Comparison of ENCODE assay signal across 8 cellular contexts in the genomic region with DNA sequence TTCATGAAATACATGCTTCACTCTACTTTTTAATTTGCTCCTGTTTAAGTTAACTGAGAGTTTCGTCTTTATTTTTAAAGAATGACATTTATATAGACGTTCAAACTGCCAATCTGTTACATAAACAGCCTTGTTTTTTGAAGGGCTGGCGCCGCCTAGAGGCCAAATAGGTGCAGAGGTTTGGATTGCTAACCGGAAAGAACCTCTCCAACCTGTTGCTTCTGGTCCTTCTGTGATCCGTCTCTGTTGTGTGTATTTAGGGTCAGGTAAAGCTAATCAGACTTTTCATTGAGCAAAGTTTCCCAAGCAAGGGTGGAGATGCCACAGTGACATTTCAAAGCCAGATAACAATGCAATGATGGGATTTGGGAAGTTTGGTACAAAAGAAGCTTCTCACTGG. TPM values are rescaled to one million over a fixed set of nuclear protein-coding genes. Genes with fewer than 3 reads are reported as not detected.
DNase-seq lines count a peak whose midpoint lies in the region; ATAC-seq and TF ChIP-seq lines count a peak whose summit lies in the region.

No MANE protein-coding gene starts in this region.

- CTCF ChIA-PET in activated CD4-positive, alpha-beta T cell treated with anti-CD3 and anti-CD28 coated beads, Interleukin-2, amount 10 ng/mL, durations not matched to agents 7 days and 5 days (lab: Charles Lee), result interaction anchor here (0.7 to 3.1 kb wide), 7 partner anchors 9 to 332 kb away, joined by 3 to 11 read pairs (median 4); no protein-coding TSS in a partner anchor

- H3K4me1 Mint-ChIP-seq in activated CD4-positive, alpha-beta T cell treated with anti-CD3 and anti-CD28 coated beads, Interleukin-2, amount 10 ng/mL, durations not matched to agents 7 days and 5 days, result peaks cover 3% of the 10 kb centered on the region

- intact Hi-C loops in lower lobe of right lung (cut with DNase I), result no loop called here

- H3K9me3 Mint-ChIP-seq in activated CD4-positive, alpha-beta T cell treated with anti-CD3 and anti-CD28 coated beads, Interleukin-2, amount 10 ng/mL, durations not matched to agents 7 days and 5 days, result no peaks in the 10 kb centered on the region

- ATAC-seq in GM18870 (IDR thresholded peaks at IDR 0.05; ENCODE audit: unreplicated experiment) (peak; percentile 85), HG03354 (IDR thresholded peaks at IDR 0.05; ENCODE audit: poor library complexity, severe bottlenecking, unreplicated experiment) (peak; percentile 90), lower lobe of right lung (peak; percentile 72 to 75)

- TF ChIP-seq CTCF in AG09319 (IDR thresholded peaks at IDR 0.05; ENCODE audit: low read depth, low read length) (peak; percentile 100), lower lobe of right lung (IDR thresholded peaks at IDR 0.05) (peak; percentile 86)

- peak overlapping the region; percentile 22 for H3K27ac Mint-ChIP-seq in activated CD4-positive, alpha-beta T cell treated with anti-CD3 and anti-CD28 coated beads, Interleukin-2, amount 10 ng/mL, durations not matched to agents 7 days and 5 days

- peaks cover 2% of the 10 kb centered on the region for H3K27me3 Mint-ChIP-seq in activated CD4-positive, alpha-beta T cell treated with anti-CD3 and anti-CD28 coated beads, Interleukin-2, amount 10 ng/mL, durations not matched to agents 7 days and 5 days

- H3K36me3 Mint-ChIP-seq in activated CD4-positive, alpha-beta T cell treated with anti-CD3 and anti-CD28 coated beads, Interleukin-2, amount 10 ng/mL, durations not matched to agents 7 days and 5 days (ENCODE audit: low read depth), result no peaks in the 10 kb centered on the region

- no peaks in the 10 kb centered on the region for H3K36me3 ChIP-seq in lower lobe of right lung

- H3K27me3 ChIP-seq in lower lobe of right lung (ENCODE audit: low read depth), result no peaks in the 10 kb centered on the region

- no peak overlapping the region for H3K4me3 ChIP-seq in lower lobe of right lung

- H3K4me1 ChIP-seq in lower lobe of right lung, result peaks cover 8% of the 10 kb centered on the region

- H3K4me3 Mint-ChIP-seq in activated CD4-positive, alpha-beta T cell treated with anti-CD3 and anti-CD28 coated beads, Interleukin-2, amount 10 ng/mL, durations not matched to agents 7 days and 5 days, result peak overlapping the region; percentile 32

- DNase-seq in AG09319 (ENCODE audit: extremely low read depth, low read depth) (peak; percentile 59), NCI-H510A (lab: John Stamatoyannopoulos, UW) (peak; percentile 26), dedifferentiated amniotic fluid mesenchymal stem cell (ENCODE audit: extremely low spot score) (peak; percentile 83), lower lobe of right lung (peak; percentile 89)
- DNase-seq in activated CD4-positive, alpha-beta T cell treated with anti-CD3 and anti-CD28 coated beads, Interleukin-2, amount 10 ng/mL, durations not matched to agents 7 days and 5 days, result peak; percentile 85
- DNase-seq in stimulated activated CD8-positive, alpha-beta memory T cell treated with anti-CD3 and anti-CD28 coated beads, Interleukin-12 subunit alpha, Interleukin-12 subunit beta, amount 100 ng/mL, for 24 hours (ENCODE audit: extremely low read depth), result peak; percentile 37

- POLR2A ChIA-PET in activated CD4-positive, alpha-beta T cell treated with anti-CD3 and anti-CD28 coated beads, Interleukin-2, amount 10 ng/mL, durations not matched to agents 7 days and 5 days (lab: Charles Lee), result no interaction called here

- H3K27ac ChIP-seq in lower lobe of right lung, result no peak overlapping the region

- no peaks in the 10 kb centered on the region for H3K9me3 ChIP-seq in lower lobe of right lung

RNA-seq across cellular contexts. Expression of a gene that starts 39.5 kb away (rescaled TPM):
- total RNA-seq in activated CD4-positive, alpha-beta T cell treated with anti-CD3 and anti-CD28 coated beads, Interleukin-2, amount 10 ng/mL, durations not matched to agents 7 days and 5 days, result under 1 TPM; 0.19 to 0.50 TPM
- total RNA-seq in lower lobe of right lung, result 22.7 TPM

Comparison
In these comparisons a context has a peak if more than half of its experiments do, and no peak if none do; other contexts are left out.
1. DNase-seq: peak in every context shown above with its lines; median percentile 89 in lower lobe of right lung; 85 in activated CD4-positive, alpha-beta T cell treated with anti-CD3 and anti-CD28 coated beads, Interleukin-2, amount 10 ng/mL, durations not matched to agents 7 days and 5 days; 83 in dedifferentiated amniotic fluid mesenchymal stem cell; 59 in AG09319; 37 in stimulated activated CD8-positive, alpha-beta memory T cell treated with anti-CD3 and anti-CD28 coated beads, Interleukin-12 subunit alpha, Interleukin-12 subunit beta, amount 100 ng/mL, for 24 hours; 26 in NCI-H510A.
2. RNA of a gene that starts 39.5 kb away (total RNA-seq): 22.7 TPM in lower lobe of right lung (single experiment); 0.19 to 0.50 TPM in activated CD4-positive, alpha-beta T cell treated with anti-CD3 and anti-CD28 coated beads, Interleukin-2, amount 10 ng/mL, durations not matched to agents 7 days and 5 days; every median in the first group is over 10 times any median in the second.
3. Peak in every context shown above with its lines, with median percentiles within 50 percentile points of each other: ATAC-seq.